In the genomic region with DNA sequence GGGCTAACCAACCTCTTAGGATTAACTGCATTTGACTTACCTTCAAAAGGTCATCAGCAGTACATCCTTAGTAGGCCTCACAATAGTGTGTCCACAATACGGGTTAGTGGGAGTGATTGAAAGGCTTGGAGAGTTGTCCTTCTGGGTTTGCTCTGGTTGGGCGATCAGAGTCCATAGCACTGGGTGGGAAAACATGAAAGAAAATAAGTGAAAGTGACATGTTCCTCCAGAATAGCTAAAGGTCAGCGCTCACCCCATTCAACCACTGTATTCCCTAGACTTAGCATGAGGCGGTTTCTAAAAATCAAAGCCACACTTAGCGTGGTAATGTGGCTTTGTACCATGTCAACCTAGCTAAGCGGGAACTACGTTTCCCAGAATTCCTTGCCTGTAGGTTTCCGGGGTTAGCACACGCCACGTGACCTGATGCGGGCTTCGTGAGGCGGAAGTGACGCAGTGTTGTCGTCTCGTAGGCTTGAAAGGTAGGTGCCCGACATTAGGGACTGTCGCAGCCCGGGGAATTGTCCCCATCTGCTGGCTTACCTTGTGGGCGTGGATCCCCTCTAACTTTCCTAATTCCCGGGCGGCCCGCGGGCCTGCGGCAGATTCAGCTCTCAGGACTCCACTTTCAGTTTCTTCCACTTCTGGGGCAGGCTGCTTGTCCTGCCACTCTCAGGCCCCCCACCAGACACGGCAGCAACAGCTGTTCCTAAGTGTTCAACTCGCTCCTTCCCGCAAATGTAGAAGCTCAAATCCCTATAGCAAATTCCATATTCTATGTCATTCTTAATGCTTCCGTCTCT, we compare ENCODE assay signal across 1 cellular context.
TF ChIP-seq lines count a peak whose summit lies in the region.

No MANE protein-coding gene starts in this region.

TF ChIP-seq in Ishikawa, 13 proteins besides CTCF, POLR2A, EP300 and RAD21 (continued from another document):
- TF ChIP-seq USF1 (IDR thresholded peaks at IDR 0.05), result peak; percentile 100
